Comparison of ENCODE assay signal across 2 cellular contexts in the genomic region with DNA sequence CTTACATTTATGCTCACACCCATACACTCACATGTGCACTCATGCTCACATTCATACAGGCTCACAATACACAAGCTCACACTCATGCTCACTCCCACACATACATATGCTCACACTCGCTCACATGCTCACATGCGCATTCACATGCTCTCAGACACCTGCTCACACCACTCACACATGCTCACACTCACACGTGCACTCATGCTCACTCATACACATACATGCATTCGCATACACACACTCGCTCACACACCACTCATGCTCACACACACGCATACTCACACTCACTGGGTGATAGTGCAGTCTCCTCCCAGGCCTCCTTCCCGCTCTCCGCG.
TF ChIP-seq lines count a peak whose summit lies in the region.

No MANE protein-coding gene starts in this region.

TF ChIP-seq in HepG2, 621 proteins besides CTCF, POLR2A, EP300 and RAD21:
- TF ChIP-seq MNT (IDR thresholded peaks at IDR 0.05) (peak; percentile 42; the same call in 1 of the 2 replicates), RARA (CRISPR knock-in tag; IDR thresholded peaks at IDR 0.05) (no peak)

TF ChIP-seq in H1, 55 proteins besides CTCF, POLR2A, EP300 and RAD21:
- no peak for TF ChIP-seq SIRT6 (IDR thresholded peaks at IDR 0.05; ENCODE audit: low read length)
- no peak for TF ChIP-seq TEAD4 (IDR thresholded peaks at IDR 0.05; ENCODE audit: low read depth, low read length)
- no peak for TF ChIP-seq SRF (IDR thresholded peaks at IDR 0.05; ENCODE audit: low read depth, low read length)
- no peak for TF ChIP-seq EGR1 (IDR thresholded peaks at IDR 0.05; ENCODE audit: borderline replicate concordance, low read depth, low read length)
- TF ChIP-seq MAX (IDR thresholded peaks at IDR 0.05) = no peak
- no peak for TF ChIP-seq SAP30 (IDR thresholded peaks at IDR 0.05; ENCODE audit: insufficient read depth, insufficient replicate concordance, low read length)
- TF ChIP-seq RFX5 (IDR thresholded peaks at IDR 0.05; ENCODE audit: borderline replicate concordance, low read depth, low read length) = no peak
- no peak for TF ChIP-seq CTBP2 (IDR thresholded peaks at IDR 0.05; ENCODE audit: borderline replicate concordance, insufficient read depth, insufficient read length, low read length)
- TF ChIP-seq CEBPB (IDR thresholded peaks at IDR 0.05; ENCODE audit: low read depth, low read length) = no peak
- no peak for TF ChIP-seq CBX5 (IDR thresholded peaks at IDR 0.05; ENCODE audit: low read depth, low read length)
- no peak for TF ChIP-seq JUN (IDR thresholded peaks at IDR 0.05; ENCODE audit: low read depth, low read length)
- TF ChIP-seq SP2 (IDR thresholded peaks at IDR 0.05; ENCODE audit: low read length) = no peak
- no peak for TF ChIP-seq SIX5 (IDR thresholded peaks at IDR 0.05; ENCODE audit: low read depth, low read length)
- no peak for TF ChIP-seq CBX8 (IDR thresholded peaks at IDR 0.05; ENCODE audit: borderline replicate concordance, low read depth, low read length)
- TF ChIP-seq SUZ12 (IDR thresholded peaks at IDR 0.05; ENCODE audit: low read length) = no peak
- TF ChIP-seq GABPA (IDR thresholded peaks at IDR 0.05; ENCODE audit: borderline replicate concordance, insufficient read depth, low read length) = no peak
- TF ChIP-seq YY1 (IDR thresholded peaks at IDR 0.05; ENCODE audit: low read depth, low read length) = no peak
- no peak for TF ChIP-seq TCF12 (IDR thresholded peaks at IDR 0.05; ENCODE audit: low read depth, low read length)
